Comparison of ENCODE assay signal across 8 cellular contexts in genomic region chrX:11558972-11559371, GRCh38.
DNase-seq lines count a peak whose midpoint lies in the region; ATAC-seq and TF ChIP-seq lines count a peak whose summit lies in the region.

No MANE protein-coding gene starts in this region.

- TF ChIP-seq CTCF in kidney epithelial cell (IDR thresholded peaks at IDR 0.05; ENCODE audit: insufficient read depth, low read length, poor library complexity, severe bottlenecking), result peak; percentile 49

- H3K27me3 Mint-ChIP-seq in stimulated activated naive CD8-positive, alpha-beta T cell treated with anti-CD3 and anti-CD28 coated beads, Interleukin-15, amount 100 ng/mL, for 72 hours, result peaks cover 4% of the 10 kb centered on the region

- H3K4me1 Mint-ChIP-seq in stimulated activated naive CD8-positive, alpha-beta T cell treated with anti-CD3 and anti-CD28 coated beads, Interleukin-15, amount 100 ng/mL, for 72 hours, result no peaks in the 10 kb centered on the region

- H3K9me3 Mint-ChIP-seq in stimulated activated naive CD8-positive, alpha-beta T cell treated with anti-CD3 and anti-CD28 coated beads, Interleukin-15, amount 100 ng/mL, for 72 hours, result no peaks in the 10 kb centered on the region

- H3K4me3 Mint-ChIP-seq in stimulated activated naive CD8-positive, alpha-beta T cell treated with anti-CD3 and anti-CD28 coated beads, Interleukin-15, amount 100 ng/mL, for 72 hours, result no peak overlapping the region

- peak; percentile 16 for DNase-seq in NCI-H460 (ENCODE audit: extremely low read depth, low read depth)
- peak; percentile 22 for DNase-seq in activated T-cell treated with anti-CD3 and anti-CD28 coated beads for 24 hours (ENCODE audit: low read depth)
- DNase-seq in kidney epithelial cell (ENCODE audit: low read depth), result no peak
- DNase-seq in stimulated activated naive CD8-positive, alpha-beta T cell treated with anti-CD3 and anti-CD28 coated beads, Interleukin-15, amount 100 ng/mL, for 72 hours, result peak; percentile 16 to 44
- no peak for DNase-seq in NCI-H187 (lab: John Stamatoyannopoulos, UW)
- DNase-seq in DMS79 (lab: John Stamatoyannopoulos, UW), result no peak

- H3K27ac Mint-ChIP-seq in stimulated activated naive CD8-positive, alpha-beta T cell treated with anti-CD3 and anti-CD28 coated beads, Interleukin-15, amount 100 ng/mL, for 72 hours, result no peak overlapping the region

- no peaks in the 10 kb centered on the region for H3K27me3 ChIP-seq in kidney epithelial cell (ENCODE audit: control insufficient read depth, insufficient read depth, low read length)

- ATAC-seq in GM18867 (IDR thresholded peaks at IDR 0.05; ENCODE audit: unreplicated experiment) (peak; percentile 80), HG03439 (IDR thresholded peaks at IDR 0.05; ENCODE audit: unreplicated experiment) (no peak)
- ATAC-seq in stimulated activated naive CD8-positive, alpha-beta T cell treated with anti-CD3 and anti-CD28 coated beads, Interleukin-15, amount 100 ng/mL, for 72 hours, result peak; percentile 64

- no peaks in the 10 kb centered on the region for H3K36me3 ChIP-seq in kidney epithelial cell (ENCODE audit: control insufficient read depth, insufficient read depth, low read length)

- no peak overlapping the region for H3K4me3 ChIP-seq in kidney epithelial cell (ENCODE audit: low read depth, low read length)

Comparison
In these comparisons a context has a peak if more than half of its experiments do, and no peak if none do; other contexts are left out.
1. DNase-seq: peak in NCI-H460 (single experiment), activated T-cell treated with anti-CD3 and anti-CD28 coated beads for 24 hours (single experiment) and stimulated activated naive CD8-positive, alpha-beta T cell treated with anti-CD3 and anti-CD28 coated beads, Interleukin-15, amount 100 ng/mL, for 72 hours (2 of 2); none in kidney epithelial cell (single experiment), NCI-H187 (0 of 2) and DMS79 (single experiment).